34 cellular contexts compared by ENCODE assay signal in the genomic region with DNA sequence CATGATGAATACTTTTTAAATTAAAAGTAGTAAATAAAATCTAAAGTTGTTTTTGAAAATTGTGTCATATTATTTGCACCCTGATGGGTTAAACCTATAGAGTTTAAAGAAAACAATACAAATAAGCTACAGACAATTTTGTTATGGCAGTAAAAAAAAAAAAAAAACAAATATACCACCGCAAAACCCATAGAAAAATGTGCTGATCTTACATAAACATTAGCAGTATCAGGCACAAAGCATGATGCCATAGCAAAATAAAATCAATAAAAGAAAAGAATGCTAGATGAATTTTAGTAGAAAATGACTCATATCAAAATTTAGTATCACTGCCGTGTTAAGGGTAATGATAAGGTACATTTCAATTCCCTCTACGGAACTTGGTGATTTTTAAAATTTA.
"Had no signal": no experiment of that assay in that cellular context is flagged by ENCODE, and none has a peak within 500 bp of the region (broad histone marks: within the 10 kb centered on the region; RNA-seq: fewer than 3 reads in every experiment).

No MANE protein-coding gene starts in this region.

- H3K9me3 ChIP-seq: adrenal gland, ascending aorta, body of pancreas, breast epithelium had no signal

- H3K36me3 ChIP-seq: adrenal gland, ascending aorta, brain microvascular endothelial cell, cardiac muscle cell had no signal

- H3K4me3 ChIP-seq: adrenal gland, ascending aorta, body of pancreas, breast epithelium, cardiac muscle cell had no signal

- H3K27me3 ChIP-seq: adrenal gland, ascending aorta, body of pancreas, brain microvascular endothelial cell, breast epithelium, cardiac muscle cell had no signal

- ATAC-seq: activated naive CD4-positive, alpha-beta T cell treated with anti-CD3 and anti-CD28 coated beads, Interleukin-2, amount 50 U/mL, for 72 hours; activated naive CD8-positive, alpha-beta T cell treated with anti-CD3 and anti-CD28 coated beads, Interleukin-2, amount 50 U/mL, for 24 hours; activated T-cell treated with anti-CD3 and anti-CD28 coated beads, Interleukin-2, amount 50 U/mL, for 4 hours; activated T-cell treated with anti-CD3 and anti-CD28 coated beads, Interleukin-2, amount 50 U/mL, for 72 hours; activated T-helper 17 cell treated with anti-CD3 and anti-CD28 coated beads, Interleukin-2, amount 50 U/mL, for 72 hours; body of pancreas had no signal

- DNase-seq: activated effector memory CD4-positive, alpha-beta T cell treated with anti-CD3 and anti-CD28 coated beads, Interleukin-2, amount 50 U/mL, for 16 hours; activated effector memory CD4-positive, alpha-beta T cell treated with Interleukin-2 at 50 U/mL for 16 hours; activated gamma-delta T cell; activated gamma-delta T cell treated with Interleukin-2 at 50 U/mL for 16 hours; activated naive CD4-positive, alpha-beta T cell; activated naive CD4-positive, alpha-beta T cell treated with anti-CD3 and anti-CD28 coated beads for 36 hours; activated naive CD4-positive, alpha-beta T cell treated with anti-CD3 and anti-CD28 coated beads, Interleukin-2, amount 10 ng/mL, durations not matched to agents 7 days and 5 days; activated naive CD4-positive, alpha-beta T cell treated with anti-CD3 and anti-CD28 coated beads, Interleukin-2, amount 50 U/mL, for 16 hours; activated naive CD4-positive, alpha-beta T cell treated with Interleukin-2 at 50 U/mL for 16 hours; activated naive CD8-positive, alpha-beta T cell treated with anti-CD3 and anti-CD28 coated beads for 36 hours; activated naive CD8-positive, alpha-beta T cell treated with anti-CD3 and anti-CD28 coated beads, Interleukin-2, amount 10 ng/mL, durations not matched to agents 7 days and 5 days; activated naive CD8-positive, alpha-beta T cell treated with anti-CD3 and anti-CD28 coated beads, Interleukin-2, amount 50 U/mL, for 24 hours; activated T-cell treated with anti-CD3 and anti-CD28 coated beads, Interleukin-2, amount 50 U/mL, for 1 hour; activated T-cell treated with anti-CD3 and anti-CD28 coated beads, Interleukin-2, amount 50 U/mL, for 24 hours; activated T-cell treated with anti-CD3 and anti-CD28 coated beads, Interleukin-2, amount 50 U/mL, for 4 hours; activated T-cell treated with anti-CD3 and anti-CD28 coated beads, Interleukin-2, amount 50 U/mL, for 48 hours; activated T-cell treated with anti-CD3 and anti-CD28 coated beads, Interleukin-2, amount 50 U/mL, for 72 hours; adrenal gland; amniotic stem cell; amygdala; anterior cingulate cortex; aorta; body of pancreas; brain microvascular endothelial cell; caudate nucleus; central memory CD4-positive, alpha-beta T cell; cerebellar nuclear complex had no signal

- FAIRE-seq: astrocyte, bronchial epithelial cell had no signal

- H3K27ac ChIP-seq: adrenal gland, ascending aorta, body of pancreas, brain microvascular endothelial cell, breast epithelium, cardiac muscle cell had no signal

- H3K4me1 ChIP-seq: adrenal gland, ascending aorta, body of pancreas, breast epithelium had no signal
